In the genomic region with DNA sequence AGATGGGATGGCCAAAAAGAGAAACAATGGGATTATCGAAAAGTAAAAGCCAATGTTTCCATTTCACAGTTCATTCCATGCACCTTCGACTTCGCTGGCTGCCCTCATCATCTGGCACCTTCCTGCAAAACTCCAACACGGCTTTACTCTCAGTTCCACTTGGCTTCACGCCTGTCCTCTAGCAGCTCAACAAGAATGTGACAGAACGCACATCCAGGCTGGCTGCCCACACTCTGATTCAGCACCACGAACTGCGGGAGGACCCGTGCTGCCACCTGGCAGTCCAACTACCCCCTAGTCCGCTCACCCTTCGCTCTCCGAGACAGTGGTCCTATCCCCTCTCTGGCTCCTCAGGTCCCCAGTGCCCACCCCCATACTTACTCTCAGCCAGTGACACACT, we compare ENCODE assay signal across 13 cellular contexts. TPM values are rescaled to one million over a fixed set of nuclear protein-coding genes. Genes with fewer than 3 reads are reported as not detected.
DNase-seq lines count a peak whose midpoint lies in the region; ATAC-seq and TF ChIP-seq lines count a peak whose summit lies in the region.
"Had no signal": no experiment of that assay in that cellular context is flagged by ENCODE, and none has a peak within 500 bp of the region (broad histone marks: within the 10 kb centered on the region; RNA-seq: fewer than 3 reads in every experiment).

No MANE protein-coding gene starts in this region.

- no peaks in the 10 kb centered on the region for H3K27me3 ChIP-seq in right cardiac atrium (ENCODE audit: control insufficient read depth, insufficient read depth)
- no peaks in the 10 kb centered on the region for H3K27me3 ChIP-seq in prostate gland (replicated peaks; ENCODE audit: insufficient read depth)
- H3K27me3 ChIP-seq: colonic mucosa, uterus had no signal

- peak in 2 of 4 experiments; percentile 6 to 20 for TF ChIP-seq CTCF in prostate gland (IDR thresholded peaks at IDR 0.05)

- ATAC-seq in right cardiac atrium (peak; percentile 65 to 70), GM18868 (IDR thresholded peaks at IDR 0.05; ENCODE audit: unreplicated experiment) (no peak)
- ATAC-seq: naive thymus-derived CD8-positive, alpha-beta T cell had no signal

- H3K27ac ChIP-seq in right cardiac atrium (ENCODE audit: low read length) (peak overlapping the region; percentile 47), prostate gland (peak overlapping the region; percentile 66 to 74)
- H3K27ac ChIP-seq: colonic mucosa, uterus had no signal

- no peaks in the 10 kb centered on the region for H3K36me3 ChIP-seq in prostate gland
- H3K36me3 ChIP-seq: colonic mucosa, uterus, WERI-Rb-1 had no signal

- in situ Hi-C loops in G401 (cut with HindIII; ENCODE audit: low sequenced_read_pairs) = no loop called here

- intact Hi-C loops in right cardiac atrium (cut with DNase I) (loop anchor here in 2 of 4 donors (5.0 to 10.0 kb wide), 2 partner anchors 85 to 128 kb away; a partner anchor contains a TSS), prostate gland (cut with DNase I) (loop anchor here (5.0 kb wide), 1 partner anchor 128 kb away; a partner anchor contains a TSS)

- H3K9me3 ChIP-seq in right cardiac atrium (ENCODE audit: control insufficient read depth, low read length) = no peaks in the 10 kb centered on the region
- H3K9me3 ChIP-seq in prostate gland = no peaks in the 10 kb centered on the region
- H3K9me3 ChIP-seq: colonic mucosa, uterus had no signal

- WGBS in right cardiac atrium = 46% methylated on average over 12 of the region's 12 CpGs
- 29% methylated on average over 12 of the region's 12 CpGs for WGBS in prostate gland

- H3K4me3 ChIP-seq in right cardiac atrium (ENCODE audit: low read length) (no peak overlapping the region), prostate gland (peak overlapping the region in 1 of 2 donors; percentile 11)
- H3K4me3 ChIP-seq: colonic mucosa, uterus had no signal

- DNase-seq in G401 (ENCODE audit: low spot score) (peak; percentile 82), astrocyte of the hippocampus (ENCODE audit: low read depth, low spot score) (peak; percentile 57), right cardiac atrium (peak; percentile 64 to 86 (median 82)), prostate gland (ENCODE audit: low spot score) (peak; percentile 89), NCI-H69 (lab: John Stamatoyannopoulos, UW) (no peak), NCI-H2029 treated with DMSO at 0.1 percent for 48 hours (lab: John Stamatoyannopoulos, UW) (no peak)
- no peak for DNase-seq in stimulated activated CD4-positive, alpha-beta T cell treated with anti-CD3 and anti-CD28 coated beads, Interleukin-2, amount 100 ng/mL, for 24 hours
- DNase-seq: colonic mucosa; naive thymus-derived CD8-positive, alpha-beta T cell; NCI-H1930; uterus; WERI-Rb-1 had no signal

- TF ChIP-seq POLR2A in prostate gland (IDR thresholded peaks at IDR 0.05) = no peak

- H3K4me1 ChIP-seq in right cardiac atrium (ENCODE audit: control insufficient read depth, insufficient read depth, low read length) (peaks cover 17% of the 10 kb centered on the region), prostate gland (replicated peaks) (peaks cover 17% of the 10 kb centered on the region)
- H3K4me1 ChIP-seq: uterus had no signal

RNA-seq across cellular contexts. Expression of a gene that starts 11.7 kb away (rescaled TPM):
- 2.9 and 5.8 TPM in 2 replicates for total RNA-seq in G401 (2014; rRNA removed; shearing (Covaris generic))
- 1 to 10 TPM; 4.7 to 6.4 (median 5.6) TPM for total RNA-seq in right cardiac atrium
- polyA plus RNA-seq in right cardiac atrium = 2.4 TPM
- 1 to 10 TPM; 6.2 to 8.2 TPM for total RNA-seq in prostate gland

RNA-seq across cellular contexts. Expression of a gene that starts 12.7 kb away (rescaled TPM):
- 14.8 and 25.1 TPM in 2 replicates for total RNA-seq in G401 (2014; rRNA removed; shearing (Covaris generic))
- 10 to 100 TPM; 23.9 to 32.2 (median 26.5) TPM for total RNA-seq in right cardiac atrium
- polyA plus RNA-seq in right cardiac atrium = 4.3 TPM
- 10 to 100 TPM; 28.9 to 34.1 TPM for total RNA-seq in prostate gland

RNA-seq across cellular contexts. Expression of a gene that starts 25.0 kb away (rescaled TPM):
- total RNA-seq in G401 (2014; rRNA removed; shearing (Covaris generic)) = 13.8 and 16.7 TPM in 2 replicates
- total RNA-seq in right cardiac atrium = 10 to 100 TPM; 13.9 to 17.3 (median 15.6) TPM
- 5.5 TPM for polyA plus RNA-seq in right cardiac atrium
- total RNA-seq in prostate gland = 10 to 100 TPM; 19.1 to 26.1 TPM

Comparison
In these comparisons a context has a peak if more than half of its experiments do, and no peak if none do; other contexts are left out.
1. DNase-seq: peak in G401 (single experiment), astrocyte of the hippocampus (single experiment), right cardiac atrium (3 of 3) and prostate gland (single experiment); none in NCI-H69 (single experiment), stimulated activated CD4-positive, alpha-beta T cell treated with anti-CD3 and anti-CD28 coated beads, Interleukin-2, amount 100 ng/mL, for 24 hours (0 of 2) and NCI-H2029 treated with DMSO at 0.1 percent for 48 hours (single experiment).